25 cellular contexts compared by ENCODE assay signal in genomic region chr7:110835889-110836288, GRCh38.
"Had no signal": no experiment of that assay in that cellular context is flagged by ENCODE, and none has a peak within 500 bp of the region (broad histone marks: within the 10 kb centered on the region; RNA-seq: fewer than 3 reads in every experiment).

No MANE protein-coding gene starts in this region.

- H3K9me3 Mint-ChIP-seq: activated CD4-positive, alpha-beta memory T cell treated with anti-CD3 and anti-CD28 coated beads, Interleukin-2, amount 10 ng/mL, durations not matched to agents 7 days and 5 days; activated T-cell treated with anti-CD3 and anti-CD28 coated beads, Interleukin-2, amount 50 U/mL, for 24 hours; central memory CD8-positive, alpha-beta T cell; dendritic cell treated with granulocyte-macrophage colony-stimulating factor and Interleukin-4, amounts not matched to agents 40 ng/mL and 50 ng/mL, for 4 days; endodermal cell had no signal

- H3K27me3 ChIP-seq: brain microvascular endothelial cell, dorsolateral prefrontal cortex had no signal

- H3K27ac Mint-ChIP-seq: activated CD4-positive, alpha-beta memory T cell treated with anti-CD3 and anti-CD28 coated beads, Interleukin-2, amount 10 ng/mL, durations not matched to agents 7 days and 5 days; activated CD4-positive, alpha-beta T cell treated with anti-CD3 and anti-CD28 coated beads, Interleukin-2, amount 10 ng/mL, durations not matched to agents 7 days and 5 days; activated naive CD4-positive, alpha-beta T cell treated with anti-CD3 and anti-CD28 coated beads, Interleukin-2, amount 10 ng/mL, durations not matched to agents 7 days and 5 days; activated naive CD8-positive, alpha-beta T cell; activated T-cell treated with anti-CD3 and anti-CD28 coated beads, Interleukin-2, amount 50 U/mL, for 24 hours; activated T-cell treated with anti-CD3 and anti-CD28 coated beads, Interleukin-2, amount 50 U/mL, for 72 hours; dendritic cell treated with granulocyte-macrophage colony-stimulating factor and Interleukin-4, amounts not matched to agents 40 ng/mL and 50 ng/mL, for 4 days; endodermal cell; WTC11 had no signal

- H3K4me3 ChIP-seq: coronary artery, dorsolateral prefrontal cortex had no signal

- ATAC-seq: activated T-cell treated with anti-CD3 and anti-CD28 coated beads, Interleukin-2, amount 50 U/mL, for 72 hours; esophagus mucosa; WTC11 had no signal

- H3K4me3 Mint-ChIP-seq: activated CD4-positive, alpha-beta memory T cell treated with anti-CD3 and anti-CD28 coated beads, Interleukin-2, amount 10 ng/mL, durations not matched to agents 7 days and 5 days; activated CD4-positive, alpha-beta T cell treated with anti-CD3 and anti-CD28 coated beads, Interleukin-2, amount 10 ng/mL, durations not matched to agents 7 days and 5 days; activated naive CD4-positive, alpha-beta T cell treated with anti-CD3 and anti-CD28 coated beads, Interleukin-2, amount 10 ng/mL, durations not matched to agents 7 days and 5 days; activated naive CD8-positive, alpha-beta T cell; activated T-cell treated with anti-CD3 and anti-CD28 coated beads, Interleukin-2, amount 50 U/mL, for 24 hours; activated T-cell treated with anti-CD3 and anti-CD28 coated beads, Interleukin-2, amount 50 U/mL, for 72 hours; central memory CD8-positive, alpha-beta T cell; dendritic cell treated with granulocyte-macrophage colony-stimulating factor and Interleukin-4, amounts not matched to agents 40 ng/mL and 50 ng/mL, for 4 days; endodermal cell; WTC11 had no signal

- H3K27me3 Mint-ChIP-seq: activated CD4-positive, alpha-beta memory T cell treated with anti-CD3 and anti-CD28 coated beads, Interleukin-2, amount 10 ng/mL, durations not matched to agents 7 days and 5 days; activated CD4-positive, alpha-beta T cell treated with anti-CD3 and anti-CD28 coated beads, Interleukin-2, amount 10 ng/mL, durations not matched to agents 7 days and 5 days; activated naive CD4-positive, alpha-beta T cell treated with anti-CD3 and anti-CD28 coated beads, Interleukin-2, amount 10 ng/mL, durations not matched to agents 7 days and 5 days; activated naive CD8-positive, alpha-beta T cell; activated T-cell treated with anti-CD3 and anti-CD28 coated beads, Interleukin-2, amount 50 U/mL, for 24 hours; central memory CD8-positive, alpha-beta T cell; dendritic cell treated with granulocyte-macrophage colony-stimulating factor and Interleukin-4, amounts not matched to agents 40 ng/mL and 50 ng/mL, for 4 days had no signal

- H3K36me3 ChIP-seq: brain microvascular endothelial cell had no signal

- DNase-seq: activated CD4-positive, alpha-beta memory T cell treated with anti-CD3 and anti-CD28 coated beads, Interleukin-2, amount 10 ng/mL, durations not matched to agents 7 days and 5 days; activated CD4-positive, alpha-beta T cell treated with anti-CD3 and anti-CD28 coated beads for 1 hour; activated CD4-positive, alpha-beta T cell treated with anti-CD3 and anti-CD28 coated beads, Interleukin-2, amount 10 ng/mL, durations not matched to agents 7 days and 5 days; activated CD4-positive, alpha-beta T cell treated with anti-CD3 and anti-CD28 coated beads, Interleukin-2, amount 50 U/mL, for 4 hours; activated CD8-positive, alpha-beta memory T cell treated with anti-CD3 and anti-CD28 coated beads, Interleukin-2, amount 50 U/mL, for 48 hours; activated gamma-delta T cell; activated naive CD4-positive, alpha-beta T cell; activated naive CD4-positive, alpha-beta T cell treated with anti-CD3 and anti-CD28 coated beads, Interleukin-2, amount 10 ng/mL, durations not matched to agents 7 days and 5 days; activated T-cell treated with anti-CD3 and anti-CD28 coated beads for 4 hours; activated T-cell treated with anti-CD3 and anti-CD28 coated beads, Interleukin-2, amount 50 U/mL, for 24 hours; activated T-cell treated with anti-CD3 and anti-CD28 coated beads, Interleukin-2, amount 50 U/mL, for 72 hours; amygdala; aorta; brain microvascular endothelial cell; effector memory CD4-positive, alpha-beta T cell; endodermal cell; foreskin fibroblast; head of caudate nucleus had no signal

- H3K27ac ChIP-seq: brain microvascular endothelial cell, coronary artery, dorsolateral prefrontal cortex had no signal

- H3K4me1 Mint-ChIP-seq: activated CD4-positive, alpha-beta memory T cell treated with anti-CD3 and anti-CD28 coated beads, Interleukin-2, amount 10 ng/mL, durations not matched to agents 7 days and 5 days; central memory CD8-positive, alpha-beta T cell had no signal
